10 cellular contexts compared by ENCODE assay signal in genomic region chr9:7342229-7342628, GRCh38.
DNase-seq lines count a peak whose midpoint lies in the region; ATAC-seq lines count a peak whose summit lies in the region.
"Had no signal": no experiment of that assay in that cellular context is flagged by ENCODE, and none has a peak within 500 bp of the region (broad histone marks: within the 10 kb centered on the region; RNA-seq: fewer than 3 reads in every experiment).

No MANE protein-coding gene starts in this region.

- ATAC-seq in GM19023 (IDR thresholded peaks at IDR 0.05; ENCODE audit: unreplicated experiment): peak; percentile 63
- peak; percentile 71 for ATAC-seq in HG02678 (IDR thresholded peaks at IDR 0.05; ENCODE audit: unreplicated experiment)

- DNase-seq in MV-4-11 (lab: John Stamatoyannopoulos, UW) (peak; percentile 68), pons (ENCODE audit: low spot score) (peak; percentile 14)
- DNase-seq in activated CD4-positive, alpha-beta T cell treated with anti-CD3 and anti-CD28 coated beads for 1 hour: no peak
- DNase-seq in stimulated activated naive CD4-positive, alpha-beta T cell treated with Interleukin-2 at 50 U/mL for 16 hours (lab: John Stamatoyannopoulos, UW): no peak
- DNase-seq in stimulated activated CD4-positive, alpha-beta T cell treated with anti-CD3 and anti-CD28 coated beads, Interleukin-4, amount 100 ng/mL, for 24 hours: no peak
- DNase-seq: naive B cell; NCI-H69; stimulated activated naive CD4-positive, alpha-beta T cell had no signal

Comparison
In these comparisons a context has a peak if more than half of its experiments do, and no peak if none do; other contexts are left out.
1. DNase-seq: peak in MV-4-11 (single experiment) and pons (single experiment); none in activated CD4-positive, alpha-beta T cell treated with anti-CD3 and anti-CD28 coated beads for 1 hour (single experiment), stimulated activated naive CD4-positive, alpha-beta T cell treated with Interleukin-2 at 50 U/mL for 16 hours (single experiment) and stimulated activated CD4-positive, alpha-beta T cell treated with anti-CD3 and anti-CD28 coated beads, Interleukin-4, amount 100 ng/mL, for 24 hours (single experiment).